In the genomic region with DNA sequence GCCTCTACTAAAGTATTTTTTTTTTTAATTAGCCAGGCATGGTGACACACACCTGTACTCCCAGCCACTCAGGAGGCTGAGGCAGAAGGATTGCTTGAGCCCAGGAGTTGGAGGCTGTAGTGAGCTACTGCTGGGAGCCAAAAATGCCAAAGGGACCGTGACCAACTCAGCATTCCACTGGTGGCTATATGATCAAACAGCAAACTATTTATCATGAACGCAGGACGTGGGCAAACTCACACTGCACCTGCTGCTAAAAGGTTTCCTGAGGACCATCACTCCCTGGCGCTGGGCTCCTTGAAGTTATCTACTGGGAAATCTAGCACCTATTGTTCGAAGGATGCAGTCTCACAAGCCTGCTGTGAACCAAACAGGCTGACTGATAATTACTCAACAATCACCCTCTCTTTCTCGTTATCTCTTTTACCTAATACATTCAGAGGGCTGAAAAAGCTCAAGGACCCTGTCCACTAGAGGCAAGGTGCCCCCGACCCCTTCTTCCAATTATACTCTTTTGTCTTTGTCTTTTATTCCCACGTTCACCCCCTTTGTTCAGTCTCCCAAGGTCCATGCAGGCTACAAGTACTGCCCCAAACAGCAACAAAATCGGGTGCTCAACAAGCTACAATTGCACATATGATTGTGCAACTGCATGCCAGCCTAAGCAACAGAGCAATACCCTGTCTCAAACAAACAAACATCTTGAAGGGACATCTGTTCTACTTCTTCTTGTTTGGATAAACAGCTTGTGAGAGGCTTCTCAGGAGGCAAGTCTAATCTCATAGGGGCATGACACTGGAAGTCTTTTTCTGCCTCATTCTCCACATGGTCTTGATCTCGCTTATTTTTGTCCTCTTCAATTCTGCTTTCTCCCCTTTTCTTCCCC, we compare ENCODE assay signal across 1 cellular context.
TF ChIP-seq lines count a peak whose summit lies in the region.

No MANE protein-coding gene starts in this region.

TF ChIP-seq in HEK293, 187 proteins besides CTCF, POLR2A, EP300 and RAD21 (continued from another document):
- TF ChIP-seq, protein P1, sequence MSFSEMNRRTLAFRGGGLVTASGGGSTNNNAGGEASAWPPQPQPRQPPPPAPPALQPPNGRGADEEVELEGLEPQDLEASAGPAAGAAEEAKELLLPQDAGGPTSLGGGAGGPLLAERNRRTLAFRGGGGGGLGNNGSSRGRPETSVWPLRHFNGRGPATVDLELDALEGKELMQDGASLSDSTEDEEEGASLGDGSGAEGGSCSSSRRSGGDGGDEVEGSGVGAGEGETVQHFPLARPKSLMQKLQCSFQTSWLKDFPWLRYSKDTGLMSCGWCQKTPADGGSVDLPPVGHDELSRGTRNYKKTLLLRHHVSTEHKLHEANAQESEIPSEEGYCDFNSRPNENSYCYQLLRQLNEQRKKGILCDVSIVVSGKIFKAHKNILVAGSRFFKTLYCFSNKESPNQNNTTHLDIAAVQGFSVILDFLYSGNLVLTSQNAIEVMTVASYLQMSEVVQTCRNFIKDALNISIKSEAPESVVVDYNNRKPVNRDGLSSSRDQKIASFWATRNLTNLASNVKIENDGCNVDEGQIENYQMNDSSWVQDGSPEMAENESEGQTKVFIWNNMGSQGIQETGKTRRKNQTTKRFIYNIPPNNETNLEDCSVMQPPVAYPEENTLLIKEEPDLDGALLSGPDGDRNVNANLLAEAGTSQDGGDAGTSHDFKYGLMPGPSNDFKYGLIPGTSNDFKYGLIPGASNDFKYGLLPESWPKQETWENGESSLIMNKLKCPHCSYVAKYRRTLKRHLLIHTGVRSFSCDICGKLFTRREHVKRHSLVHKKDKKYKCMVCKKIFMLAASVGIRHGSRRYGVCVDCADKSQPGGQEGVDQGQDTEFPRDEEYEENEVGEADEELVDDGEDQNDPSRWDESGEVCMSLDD (tag by site-specific recombination; IDR thresholded peaks at IDR 0.05) = no peak
- TF ChIP-seq ZNF544 (tag by site-specific recombination; IDR thresholded peaks at IDR 0.05) = peak; percentile 63; the same call in 1 of the 2 replicates
